ENCODE assay signal across 9 cellular contexts in genomic region chr17:11598274-11599221, GRCh38. TPM values are rescaled to one million over a fixed set of nuclear protein-coding genes. Genes with fewer than 3 reads are reported as not detected.
DNase-seq lines count a peak whose midpoint lies in the region; ATAC-seq and TF ChIP-seq lines count a peak whose summit lies in the region.
"Had no signal": no experiment of that assay in that cellular context is flagged by ENCODE, and none has a peak within 500 bp of the region (broad histone marks: within the 10 kb centered on the region; RNA-seq: fewer than 3 reads in every experiment).

A gene with protein sequence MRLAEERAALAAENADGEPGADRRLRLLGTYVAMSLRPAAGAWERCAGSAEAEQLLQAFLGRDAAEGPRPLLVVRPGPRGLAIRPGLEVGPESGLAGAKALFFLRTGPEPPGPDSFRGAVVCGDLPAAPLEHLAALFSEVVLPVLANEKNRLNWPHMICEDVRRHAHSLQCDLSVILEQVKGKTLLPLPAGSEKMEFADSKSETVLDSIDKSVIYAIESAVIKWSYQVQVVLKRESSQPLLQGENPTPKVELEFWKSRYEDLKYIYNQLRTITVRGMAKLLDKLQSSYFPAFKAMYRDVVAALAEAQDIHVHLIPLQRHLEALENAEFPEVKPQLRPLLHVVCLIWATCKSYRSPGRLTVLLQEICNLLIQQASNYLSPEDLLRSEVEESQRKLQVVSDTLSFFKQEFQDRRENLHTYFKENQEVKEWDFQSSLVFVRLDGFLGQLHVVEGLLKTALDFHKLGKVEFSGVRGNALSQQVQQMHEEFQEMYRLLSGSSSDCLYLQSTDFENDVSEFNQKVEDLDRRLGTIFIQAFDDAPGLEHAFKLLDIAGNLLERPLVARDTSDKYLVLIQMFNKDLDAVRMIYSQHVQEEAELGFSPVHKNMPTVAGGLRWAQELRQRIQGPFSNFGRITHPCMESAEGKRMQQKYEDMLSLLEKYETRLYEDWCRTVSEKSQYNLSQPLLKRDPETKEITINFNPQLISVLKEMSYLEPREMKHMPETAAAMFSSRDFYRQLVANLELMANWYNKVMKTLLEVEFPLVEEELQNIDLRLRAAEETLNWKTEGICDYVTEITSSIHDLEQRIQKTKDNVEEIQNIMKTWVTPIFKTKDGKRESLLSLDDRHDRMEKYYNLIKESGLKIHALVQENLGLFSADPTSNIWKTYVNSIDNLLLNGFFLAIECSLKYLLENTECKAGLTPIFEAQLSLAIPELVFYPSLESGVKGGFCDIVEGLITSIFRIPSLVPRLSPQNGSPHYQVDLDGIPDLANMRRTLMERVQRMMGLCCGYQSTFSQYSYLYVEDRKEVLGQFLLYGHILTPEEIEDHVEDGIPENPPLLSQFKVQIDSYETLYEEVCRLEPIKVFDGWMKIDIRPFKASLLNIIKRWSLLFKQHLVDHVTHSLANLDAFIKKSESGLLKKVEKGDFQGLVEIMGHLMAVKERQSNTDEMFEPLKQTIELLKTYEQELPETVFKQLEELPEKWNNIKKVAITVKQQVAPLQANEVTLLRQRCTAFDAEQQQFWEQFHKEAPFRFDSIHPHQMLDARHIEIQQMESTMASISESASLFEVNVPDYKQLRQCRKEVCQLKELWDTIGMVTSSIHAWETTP (N-terminal part only) (plus strand): TSS chr17:11598470. CDS start chr17:11598499, 29 bp downstream.

- H3K18ac ChIP-seq in mesendoderm (ENCODE audit: low read length) = no peak within 1 kb of the TSS

- H3K4me3 ChIP-seq in HEK293 (ENCODE audit: low read depth, low read length) = peak within 1 kb of the TSS; percentile 34
- H3K4me3 ChIP-seq in mesendoderm (ENCODE audit: low read length) = peak within 1 kb of the TSS; percentile 50
- peak within 1 kb of the TSS; percentile 49 to 83 (median 62) for H3K4me3 ChIP-seq in subcutaneous abdominal adipose tissue (ENCODE audit: low read depth in 1 of 5, low read length in 5 of 5)

- H3K4me3 Mint-ChIP-seq in effector memory CD8-positive, alpha-beta T cell = no peak within 1 kb of the TSS
- H3K4me3 Mint-ChIP-seq: natural killer cell treated with Interleukin-12 subunit alpha and Interleukin-12 subunit beta and Interleukin-15 and Interleukin-18, amount 100 ng/mL, for 72 hours had no signal

- CTCF ChIA-PET in HEK293 (lab: Yijun Ruan, JAX) = no interaction called here
- CTCF ChIA-PET in RWPE1 (lab: Yijun Ruan, JAX) = interaction anchor here (0.6 kb wide), 1 partner anchor 18 kb away, joined by 3 read pairs; no protein-coding TSS in a partner anchor

- no peak for TF ChIP-seq POLR2A in erythroblast (IDR thresholded peaks at IDR 0.05; ENCODE audit: low read length)

- no peaks in the 10 kb centered on the region for H3K9me3 ChIP-seq in HEK293 (ENCODE audit: control insufficient read depth, insufficient read depth, low read depth, low read length)
- H3K9me3 ChIP-seq in subcutaneous abdominal adipose tissue (ENCODE audit: control insufficient read depth in 5 of 5, low read length in 5 of 5) = peaks cover 0 to 4% (median 0%) of the 10 kb centered on the region in 5 donors

- no peaks in the 10 kb centered on the region for H3K36me3 ChIP-seq in HEK293 (ENCODE audit: control insufficient read depth in 2 of 2, insufficient read depth in 1 of 2, low read length in 2 of 2)
- no peaks in the 10 kb centered on the region for H3K36me3 ChIP-seq in mesendoderm (ENCODE audit: control insufficient read depth, insufficient read depth, low read length)
- no peaks in the 10 kb centered on the region for H3K36me3 ChIP-seq in subcutaneous abdominal adipose tissue (ENCODE audit: control insufficient read depth in 5 of 5, insufficient read depth in 5 of 5, low read length in 5 of 5)

- DNase-seq in RWPE1 (ENCODE audit: low spot score) = peak; percentile 4
- DNase-seq in erythroblast (lab: John Stamatoyannopoulos, UW) = peak; percentile 50 to 69
- DNase-seq in mesendoderm = peak; percentile 99
- no peak for DNase-seq in effector memory CD8-positive, alpha-beta T cell
- DNase-seq in glomerular visceral epithelial cell (ENCODE audit: extremely low spot score) = no peak

- H3K4me2 ChIP-seq in mesendoderm (ENCODE audit: low read length) = peak within 1 kb of the TSS; percentile 64

- no peaks in the 10 kb centered on the region for H3K4me1 ChIP-seq in HEK293 (ENCODE audit: control insufficient read depth, insufficient read depth, low read length)
- H3K4me1 ChIP-seq in mesendoderm (ENCODE audit: control insufficient read depth, low read depth, low read length) = peaks cover 3% of the 10 kb centered on the region
- peaks cover 0 to 30% (median 23%) of the 10 kb centered on the region in 5 donors for H3K4me1 ChIP-seq in subcutaneous abdominal adipose tissue (ENCODE audit: control insufficient read depth in 5 of 5, insufficient read depth in 5 of 5, low read length in 5 of 5)

- no peak within 1 kb of the TSS for H3K27ac Mint-ChIP-seq in effector memory CD8-positive, alpha-beta T cell
- H3K27ac Mint-ChIP-seq: natural killer cell treated with Interleukin-12 subunit alpha and Interleukin-12 subunit beta and Interleukin-15 and Interleukin-18, amount 100 ng/mL, for 72 hours had no signal

- H3K79me1 ChIP-seq in mesendoderm (ENCODE audit: low read length) = no peaks in the 10 kb centered on the region

- no peaks in the 10 kb centered on the region for H3K36me3 Mint-ChIP-seq in effector memory CD8-positive, alpha-beta T cell (ENCODE audit: insufficient read depth)
- H3K36me3 Mint-ChIP-seq: natural killer cell treated with Interleukin-12 subunit alpha and Interleukin-12 subunit beta and Interleukin-15 and Interleukin-18, amount 100 ng/mL, for 72 hours had no signal

- H3K23ac ChIP-seq in mesendoderm (ENCODE audit: low read length) = no peak within 1 kb of the TSS

- no peak within 1 kb of the TSS for H2AK5ac ChIP-seq in mesendoderm (ENCODE audit: low read length)

- no peak for ATAC-seq in GM21360 (IDR thresholded peaks at IDR 0.05; ENCODE audit: unreplicated experiment)
- ATAC-seq in effector memory CD8-positive, alpha-beta T cell (replicated peaks) = no peak

- no peaks in the 10 kb centered on the region for H3K79me2 ChIP-seq in mesendoderm (ENCODE audit: control insufficient read depth, insufficient read depth, low read length)

- POLR2A ChIA-PET in HEK293 (lab: Yijun Ruan, JAX) (no interaction called here), RWPE1 (lab: Yijun Ruan, JAX; ENCODE audit: low non-redundant PET) (no interaction called here)

- peaks cover 0 to 2% of the 10 kb centered on the region in 2 donors for H3K4me1 Mint-ChIP-seq in effector memory CD8-positive, alpha-beta T cell (ENCODE audit: low read depth in 2 of 2)

- H3K27me3 Mint-ChIP-seq in effector memory CD8-positive, alpha-beta T cell = peaks cover 0 to 21% of the 10 kb centered on the region in 2 donors

- no CpG with 5 or more reads among the region's 84 CpGs for WGBS in mesendoderm (ENCODE audit: extremely low coverage, insufficient coverage, low lambda C conversion rate)

- H4K5ac ChIP-seq in mesendoderm (ENCODE audit: low read length) = no peak within 1 kb of the TSS

- H2BK5ac ChIP-seq in mesendoderm (ENCODE audit: low read length) = no peak within 1 kb of the TSS

- TF ChIP-seq CTCF in HEK293 (tag by site-specific recombination; IDR thresholded peaks at IDR 0.05) (no peak), RWPE1 (conservative IDR thresholded peaks at IDR 0.05; ENCODE audit: low read depth) (no peak)

- peak within 1 kb of the TSS; percentile 65 for H3K56ac ChIP-seq in mesendoderm (ENCODE audit: low read length)

- H2BK120ac ChIP-seq in mesendoderm (ENCODE audit: low read depth, low read length) = no peak within 1 kb of the TSS

- H3K27me3 ChIP-seq in mesendoderm (ENCODE audit: insufficient read depth, low read length, poor library complexity) (no peaks in the 10 kb centered on the region), subcutaneous abdominal adipose tissue (ENCODE audit: control insufficient read depth in 5 of 5, insufficient read depth in 4 of 5, low read length in 5 of 5) (no peaks in the 10 kb centered on the region)

- H3K9me3 Mint-ChIP-seq in effector memory CD8-positive, alpha-beta T cell = peaks cover 0 to 2% of the 10 kb centered on the region in 2 donors

- H3K4ac ChIP-seq in mesendoderm (ENCODE audit: low read depth, low read length) = no peak within 1 kb of the TSS

- no peak within 1 kb of the TSS for H4K8ac ChIP-seq in mesendoderm (ENCODE audit: low read depth, low read length)

- no peak within 1 kb of the TSS for H2BK15ac ChIP-seq in mesendoderm (replicated peaks; ENCODE audit: low read depth)

- H3K27ac ChIP-seq in HEK293 (ENCODE audit: extremely low read depth, low read depth, low read length) (no peak within 1 kb of the TSS), RWPE1 (no peak within 1 kb of the TSS), mesendoderm (ENCODE audit: low read depth, low read length) (no peak within 1 kb of the TSS), subcutaneous abdominal adipose tissue (ENCODE audit: low read depth, low read length) (peak within 1 kb of the TSS; percentile 63)

- H3K9ac ChIP-seq in mesendoderm (ENCODE audit: low read length) (peak within 1 kb of the TSS; percentile 51), subcutaneous abdominal adipose tissue (ENCODE audit: low read length in 5 of 5) (peak within 1 kb of the TSS in 2 of 5 donors; percentile 67 to 71)

TF ChIP-seq in HEK293, 187 proteins besides CTCF, POLR2A, EP300 and RAD21 (continues in another document):
- TF ChIP-seq ZNF146 (tag by site-specific recombination; IDR thresholded peaks at IDR 0.05) = no peak
- no peak for TF ChIP-seq ZNF274 (IDR thresholded peaks at IDR 0.05; ENCODE audit: low read length)
- no peak for TF ChIP-seq ZNF274 (tag by site-specific recombination; IDR thresholded peaks at IDR 0.05; ENCODE audit: borderline replicate concordance)
- TF ChIP-seq ZNF777 (tag by site-specific recombination; IDR thresholded peaks at IDR 0.05; ENCODE audit: borderline replicate concordance) = no peak
- TF ChIP-seq ZNF221 (tag by site-specific recombination; IDR thresholded peaks at IDR 0.05; ENCODE audit: borderline replicate concordance) = no peak
- TF ChIP-seq ZNF148 (tag by site-specific recombination; IDR thresholded peaks at IDR 0.05; ENCODE audit: borderline replicate concordance) = no peak

RNA-seq across cellular contexts. Expression of the gene that starts here (rescaled TPM):
- polyA plus RNA-seq in mesendoderm (2013, experiment 1 of 2) = 0.28 TPM
- polyA plus RNA-seq in mesendoderm (2013, experiment 2 of 2) = 0.14 TPM

Comparison
In these comparisons a context has a peak if more than half of its experiments do, and no peak if none do; other contexts are left out.
1. DNase-seq: peak in RWPE1 (single experiment), erythroblast (2 of 2) and mesendoderm (single experiment); none in effector memory CD8-positive, alpha-beta T cell (0 of 3) and glomerular visceral epithelial cell (single experiment).
2. Peak in every context shown above with its lines, with median percentiles within 50 percentile points of each other: H3K4me3 ChIP-seq.